1 cellular context compared by ENCODE assay signal in genomic region chr14:24115451-24116110, GRCh38.
TF ChIP-seq lines count a peak whose summit lies in the region.

No MANE protein-coding gene starts in this region.

TF ChIP-seq in GM23338, 12 proteins besides CTCF, POLR2A, EP300 and RAD21 (continued from another document):
- TF ChIP-seq ZNF462 (CRISPR knock-in tag; IDR thresholded peaks at IDR 0.05), result no peak
- no peak for TF ChIP-seq REST (IDR thresholded peaks at IDR 0.05; ENCODE audit: unreplicated experiment)
- no peak for TF ChIP-seq EZH2 (IDR thresholded peaks at IDR 0.05; ENCODE audit: low read depth, unreplicated experiment)
- TF ChIP-seq ZNF331 (CRISPR knock-in tag; IDR thresholded peaks at IDR 0.05; ENCODE audit: low read depth), result no peak
- no peak for TF ChIP-seq STAT1 (IDR thresholded peaks at IDR 0.05; ENCODE audit: unreplicated experiment)
